8 cellular contexts compared by ENCODE assay signal in genomic region chrX:120302434-120302833, GRCh38. TPM values are rescaled to one million over a fixed set of nuclear protein-coding genes. Genes with fewer than 3 reads are reported as not detected.
DNase-seq lines count a peak whose midpoint lies in the region; ATAC-seq and TF ChIP-seq lines count a peak whose summit lies in the region.

No MANE protein-coding gene starts in this region.

- peaks cover 24% of the 10 kb centered on the region for H3K4me1 Mint-ChIP-seq in T-helper 2 cell treated with Interferon-gamma antibody and Interleukin-4, amounts not matched to agents 5 μg/mL and 100 μg/mL, for 36 hours (ENCODE audit: low read depth)
- 0 out of 2 replicates have a peak, but pooled peaks cover 10% of the 10 kb centered on the region for H3K4me1 Mint-ChIP-seq in HFFc6 (ENCODE audit: low read depth)

- WGBS in right lobe of liver (ENCODE audit: insufficient coverage, low coverage, low lambda C conversion rate, missing lambda C conversion rate) = 11% methylated on average over 4 of the region's 4 CpGs

- H3K27ac Mint-ChIP-seq in T-helper 2 cell treated with Interferon-gamma antibody and Interleukin-4, amounts not matched to agents 5 μg/mL and 100 μg/mL, for 36 hours = no peak overlapping the region
- no peak overlapping the region for H3K27ac Mint-ChIP-seq in HFFc6

- no peaks in the 10 kb centered on the region for H3K9me3 Mint-ChIP-seq in T-helper 2 cell treated with Interferon-gamma antibody and Interleukin-4, amounts not matched to agents 5 μg/mL and 100 μg/mL, for 36 hours
- no peaks in the 10 kb centered on the region for H3K9me3 Mint-ChIP-seq in HFFc6

- intact Hi-C loops in right lobe of liver (cut with DNase I) (no loop called here), dorsolateral prefrontal cortex (cut with DNase I) (no loop called here)

- no peak overlapping the region for H3K27ac ChIP-seq in right lobe of liver
- H3K27ac ChIP-seq in dorsolateral prefrontal cortex = peak overlapping the region in 1 of 59 donors; percentile 7

- ATAC-seq in GM21367 (IDR thresholded peaks at IDR 0.05; ENCODE audit: unreplicated experiment) = peak; percentile 96
- ATAC-seq in HG03460 (IDR thresholded peaks at IDR 0.05; ENCODE audit: unreplicated experiment) = peak; percentile 97
- peak; percentile 58 to 75 (median 72) for ATAC-seq in right lobe of liver

- in situ Hi-C loops in GM13977 (cut with MboI; ENCODE audit: low pct_unique_long_range_greater_than_20kb, low sequenced_read_pairs, unreplicated experiment) = no loop called here

- H3K36me3 Mint-ChIP-seq in T-helper 2 cell treated with Interferon-gamma antibody and Interleukin-4, amounts not matched to agents 5 μg/mL and 100 μg/mL, for 36 hours (ENCODE audit: low read depth) = no peaks in the 10 kb centered on the region
- no peaks in the 10 kb centered on the region for H3K36me3 Mint-ChIP-seq in HFFc6 (ENCODE audit: low read depth)

- H3K27me3 ChIP-seq in right lobe of liver (peaks cover 0 to 5% of the 10 kb centered on the region in 2 donors), dorsolateral prefrontal cortex (peaks cover 0 to 76% (median 17%) of the 10 kb centered on the region in 45 donors)

- no peak overlapping the region for H3K4me3 ChIP-seq in right lobe of liver
- no peak overlapping the region for H3K4me3 ChIP-seq in dorsolateral prefrontal cortex

- no peaks in the 10 kb centered on the region for H3K36me3 ChIP-seq in right lobe of liver

- H3K27me3 Mint-ChIP-seq in T-helper 2 cell treated with Interferon-gamma antibody and Interleukin-4, amounts not matched to agents 5 μg/mL and 100 μg/mL, for 36 hours (ENCODE audit: low read depth) = peaks cover 15% of the 10 kb centered on the region
- H3K27me3 Mint-ChIP-seq in HFFc6 (ENCODE audit: insufficient read depth) = peaks cover 11% of the 10 kb centered on the region

- TF ChIP-seq CTCF in GM13977 (IDR thresholded peaks at IDR 0.05; ENCODE audit: extremely low read depth, insufficient read depth, missing control alignments) = no peak
- no peak for TF ChIP-seq CTCF in right lobe of liver (IDR thresholded peaks at IDR 0.05)
- TF ChIP-seq CTCF in HFFc6 (IDR thresholded peaks at IDR 0.05) = no peak
- TF ChIP-seq CTCF in dorsolateral prefrontal cortex (IDR thresholded peaks at IDR 0.05 in 54 of 56, conservative IDR thresholded peaks at IDR 0.05 in 2 of 56; ENCODE audit: low read depth in 1 of 56, partially characterized antibody in 56 of 56) = no peak

- H3K4me3 Mint-ChIP-seq in T-helper 2 cell treated with Interferon-gamma antibody and Interleukin-4, amounts not matched to agents 5 μg/mL and 100 μg/mL, for 36 hours = peak overlapping the region; percentile 54
- no peak overlapping the region for H3K4me3 Mint-ChIP-seq in HFFc6

- TF ChIP-seq POLR2A in right lobe of liver (IDR thresholded peaks at IDR 0.05) = no peak

- H3K4me1 ChIP-seq in right lobe of liver = peaks cover 0 to 6% (median 2%) of the 10 kb centered on the region in 4 donors

- DNase-seq in GM13977 (ENCODE audit: low spot score) = peak; percentile 28
- DNase-seq in T-helper 2 cell treated with Interferon-gamma antibody and Interleukin-4, amounts not matched to agents 5 μg/mL and 100 μg/mL, for 36 hours (ENCODE audit: low spot score) = no peak
- peak in 1 of 3 donors; percentile 43 for DNase-seq in right lobe of liver
- DNase-seq in COLO829 (ENCODE audit: low spot score) = no peak
- no peak for DNase-seq in HFFc6
- no peak for DNase-seq in dorsolateral prefrontal cortex

- H3K9me3 ChIP-seq in right lobe of liver = no peaks in the 10 kb centered on the region

RNA-seq across cellular contexts. Expression of gene TMEM255A, which starts 8.8 kb away (rescaled TPM):
- total RNA-seq in right lobe of liver (under 1 TPM in 3 of 6 experiments, not detected in 3; 0.25 to 0.37 (median 0.33) TPM), dorsolateral prefrontal cortex (10 to 100 TPM in 7 of 120 experiments, 1 to 10 TPM in 113; 2.5 to 12.3 (median 6.3) TPM)
- under 1 TPM in 4 of 6 experiments, not detected in 2; 0.20 to 0.56 (median 0.33) TPM for total RNA-seq in HFFc6 (2021; fragmentation: NEBNext Ultra II Directional; extraction: Animal tissue kit (Norgen Biotek cat#: 25700))

RNA-seq across cellular contexts. Expression of gene ZBTB33, which starts 51.8 kb away (rescaled TPM):
- 10 to 100 TPM in 5 of 6 experiments, 1 to 10 TPM in 1; 9.9 to 21.0 (median 15.7) TPM for total RNA-seq in right lobe of liver
- 10 to 100 TPM in 3 of 6 experiments, 1 to 10 TPM in 3; 7.4 to 11.4 (median 10.1) TPM for total RNA-seq in HFFc6 (2021; fragmentation: NEBNext Ultra II Directional; extraction: Animal tissue kit (Norgen Biotek cat#: 25700))
- total RNA-seq in dorsolateral prefrontal cortex = 10 to 100 TPM; 13.8 to 40.5 (median 22.4) TPM

RNA-seq across cellular contexts. Expression of gene ATP1B4, which starts 59.5 kb away (rescaled TPM):
- total RNA-seq in right lobe of liver (not detected), dorsolateral prefrontal cortex (not detected)
- total RNA-seq in HFFc6 (2021; fragmentation: NEBNext Ultra II Directional; extraction: Animal tissue kit (Norgen Biotek cat#: 25700)) = not detected
